Comparison of ENCODE assay signal across 9 cellular contexts in the genomic region with DNA sequence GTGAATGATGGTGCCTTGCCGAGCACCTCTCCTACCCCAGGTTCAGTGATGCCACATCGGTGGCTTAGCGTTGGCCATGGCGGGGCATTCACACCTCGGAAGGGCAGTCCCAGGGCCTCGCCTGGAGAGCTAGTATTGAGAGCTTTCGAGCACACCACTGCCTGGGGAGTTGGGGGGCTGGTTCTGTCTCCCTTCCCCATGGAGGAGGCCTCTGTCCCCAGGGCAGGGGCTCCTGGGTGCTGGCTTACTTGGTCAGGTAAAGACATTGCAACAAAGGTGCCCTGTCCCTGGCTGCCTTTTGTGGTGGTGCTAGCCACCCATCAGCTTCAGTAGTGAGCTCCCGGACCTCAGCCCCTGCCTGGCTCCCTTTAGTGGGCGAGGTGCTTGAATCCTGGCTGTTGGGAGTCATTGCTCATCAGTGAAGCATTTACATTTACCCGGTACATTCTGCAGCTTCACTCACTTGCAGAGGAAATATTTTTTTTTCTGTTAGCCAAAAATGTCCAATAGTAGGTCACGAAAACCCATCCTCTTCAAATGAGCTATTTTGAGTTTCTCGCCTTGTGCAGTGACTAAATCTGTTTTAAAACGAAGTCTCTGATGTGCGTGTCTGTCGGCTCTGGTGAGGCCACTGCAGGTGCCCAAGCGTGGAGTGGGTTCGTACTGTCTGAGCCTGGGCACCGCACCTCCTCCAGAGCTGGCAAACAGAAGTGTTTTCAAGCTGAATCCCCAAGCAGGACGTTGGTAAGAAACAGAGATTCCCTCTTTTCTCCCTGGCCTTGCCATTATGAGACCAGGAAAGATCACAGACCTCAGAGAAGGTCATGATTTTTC.
DNase-seq lines count a peak whose midpoint lies in the region; ATAC-seq, FAIRE-seq and TF ChIP-seq lines count a peak whose summit lies in the region.
"Had no signal": no experiment of that assay in that cellular context is flagged by ENCODE, and none has a peak within 500 bp of the region (broad histone marks: within the 10 kb centered on the region; RNA-seq: fewer than 3 reads in every experiment).

No MANE protein-coding gene starts in this region.

- TF ChIP-seq EP300 in stomach (IDR thresholded peaks at IDR 0.05) = no peak

- peaks cover 37 to 89% (median 68%) of the 10 kb centered on the region in 4 donors for H3K4me1 ChIP-seq in stomach

- no peak for TF ChIP-seq CTCF in stomach (IDR thresholded peaks at IDR 0.05)
- no peak for TF ChIP-seq CTCF in GM13976 (IDR thresholded peaks at IDR 0.05; ENCODE audit: borderline replicate concordance, control extremely low read depth, extremely low read depth, insufficient read depth, missing control alignments)

- no peaks in the 10 kb centered on the region for H3K9me3 ChIP-seq in stomach

- in situ Hi-C loops in GM13976 (cut with MboI; ENCODE audit: low sequenced_read_pairs, unreplicated experiment) = loop anchor here (25.0 kb wide), 1 partner anchor 421 kb away; no protein-coding TSS in a partner anchor

- intact Hi-C loops in stomach (cut with DNase I; ENCODE audit: low total_unique reads) = no loop called here

- H3K27ac ChIP-seq in caudate nucleus (ENCODE audit: low read depth, low read length) (peak overlapping the region; percentile 81), stomach (peak overlapping the region; percentile 46 to 95 (median 86))

- DNase-seq in GM12891 (ENCODE audit: insufficient read length, low spot score) (no peak), caudate nucleus (lab: John Stamatoyannopoulos, UW) (no peak), kidney glomerular epithelial cell (lab: John Stamatoyannopoulos, UW) (peak; percentile 6), stomach (no peak), GM13976 (ENCODE audit: low spot score) (no peak), NK-92 (lab: John Stamatoyannopoulos, UW; ENCODE audit: unreplicated experiment) (no peak)
- DNase-seq in activated CD4-positive, CD25-positive, alpha-beta regulatory T cell treated with anti-CD3 and anti-CD28 coated beads, Interleukin-2, amount 50 U/mL, for 72 hours = no peak
- DNase-seq: T-helper 1 cell had no signal

- H3K36me3 ChIP-seq in stomach = no peaks in the 10 kb centered on the region

- ATAC-seq in GM21576 (IDR thresholded peaks at IDR 0.05; ENCODE audit: unreplicated experiment) = no peak

- no peak overlapping the region for H3K4me3 ChIP-seq in stomach

- peak; percentile 43 for FAIRE-seq in GM12891 (lab: Jason Lieb, UNC)

- no peaks in the 10 kb centered on the region for H3K27me3 ChIP-seq in stomach

- TF ChIP-seq POLR2A in GM12891 (IDR thresholded peaks at IDR 0.05; ENCODE audit: low read depth, low read length) = no peak
- no peak for TF ChIP-seq POLR2A in stomach (IDR thresholded peaks at IDR 0.05)

- 77 to 88% (median 84%) methylated on average over 19 of the region's 19 CpGs for WGBS in stomach, 5 donors

TF ChIP-seq in GM12891, 5 proteins besides CTCF, POLR2A, EP300 and RAD21:
- no peak for TF ChIP-seq POU2F2 (IDR thresholded peaks at IDR 0.05; ENCODE audit: low read depth, low read length)
- no peak for TF ChIP-seq SPI1 (IDR thresholded peaks at IDR 0.05; ENCODE audit: low read depth, low read length)
- no peak for TF ChIP-seq POLR2AphosphoS5 (IDR thresholded peaks at IDR 0.05; ENCODE audit: low read depth, low read length)
- no peak for TF ChIP-seq PAX5 (IDR thresholded peaks at IDR 0.05; ENCODE audit: insufficient read depth, low read length, severe bottlenecking)
- no peak for TF ChIP-seq TAF1 (IDR thresholded peaks at IDR 0.05; ENCODE audit: low read depth, low read length)
TF ChIP-seq in GM12891: peak in this region for 0.
